1 cellular context compared by ENCODE assay signal in the genomic region with DNA sequence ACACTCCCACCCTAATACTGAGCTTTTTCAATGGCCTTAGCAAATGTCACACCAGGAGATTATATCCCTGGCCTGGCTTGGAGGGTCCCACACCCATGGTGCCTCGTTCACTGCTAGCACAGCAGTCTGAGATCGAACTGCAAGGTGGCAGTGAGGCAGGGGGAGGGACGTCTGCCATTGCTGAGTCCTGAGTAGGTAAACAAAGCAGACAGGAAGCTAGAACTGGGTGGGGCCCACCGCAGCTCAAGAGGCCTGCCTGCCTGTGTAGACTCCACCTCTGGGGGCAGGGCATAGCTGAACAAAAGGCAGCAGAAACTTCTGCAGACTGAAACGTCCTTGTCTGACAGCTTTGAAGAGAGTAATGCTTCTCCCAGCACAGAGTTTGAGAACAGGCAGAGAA.
TF ChIP-seq lines count a peak whose summit lies in the region.

No MANE protein-coding gene starts in this region.

TF ChIP-seq in HepG2, 621 proteins besides CTCF, POLR2A, EP300 and RAD21 (continued from another document):
- TF ChIP-seq, protein P1, sequence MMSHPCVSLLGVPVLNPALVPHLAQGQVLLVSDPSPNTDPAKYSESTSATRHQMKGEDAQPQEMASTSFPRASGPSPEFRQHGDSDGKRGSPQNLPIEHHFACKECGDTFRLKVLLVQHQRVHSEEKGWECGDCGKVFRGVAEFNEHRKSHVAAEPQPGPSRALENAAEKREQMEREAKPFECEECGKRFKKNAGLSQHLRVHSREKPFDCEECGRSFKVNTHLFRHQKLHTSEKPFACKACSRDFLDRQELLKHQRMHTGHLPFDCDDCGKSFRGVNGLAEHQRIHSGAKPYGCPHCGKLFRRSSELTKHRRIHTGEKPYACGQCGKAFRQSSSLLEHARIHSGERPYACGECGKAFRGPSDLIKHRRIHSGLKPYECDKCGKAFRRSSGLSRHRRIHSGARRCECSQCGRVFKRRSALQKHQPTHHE (CRISPR knock-in tag; IDR thresholded peaks at IDR 0.05; ENCODE audit: borderline replicate concordance): no peak
- no peak for TF ChIP-seq NFE2 (CRISPR knock-in tag; IDR thresholded peaks at IDR 0.05)
- no peak for TF ChIP-seq IRX3 (CRISPR knock-in tag; IDR thresholded peaks at IDR 0.05; ENCODE audit: borderline replicate concordance, low read depth)
- TF ChIP-seq, protein P2, sequence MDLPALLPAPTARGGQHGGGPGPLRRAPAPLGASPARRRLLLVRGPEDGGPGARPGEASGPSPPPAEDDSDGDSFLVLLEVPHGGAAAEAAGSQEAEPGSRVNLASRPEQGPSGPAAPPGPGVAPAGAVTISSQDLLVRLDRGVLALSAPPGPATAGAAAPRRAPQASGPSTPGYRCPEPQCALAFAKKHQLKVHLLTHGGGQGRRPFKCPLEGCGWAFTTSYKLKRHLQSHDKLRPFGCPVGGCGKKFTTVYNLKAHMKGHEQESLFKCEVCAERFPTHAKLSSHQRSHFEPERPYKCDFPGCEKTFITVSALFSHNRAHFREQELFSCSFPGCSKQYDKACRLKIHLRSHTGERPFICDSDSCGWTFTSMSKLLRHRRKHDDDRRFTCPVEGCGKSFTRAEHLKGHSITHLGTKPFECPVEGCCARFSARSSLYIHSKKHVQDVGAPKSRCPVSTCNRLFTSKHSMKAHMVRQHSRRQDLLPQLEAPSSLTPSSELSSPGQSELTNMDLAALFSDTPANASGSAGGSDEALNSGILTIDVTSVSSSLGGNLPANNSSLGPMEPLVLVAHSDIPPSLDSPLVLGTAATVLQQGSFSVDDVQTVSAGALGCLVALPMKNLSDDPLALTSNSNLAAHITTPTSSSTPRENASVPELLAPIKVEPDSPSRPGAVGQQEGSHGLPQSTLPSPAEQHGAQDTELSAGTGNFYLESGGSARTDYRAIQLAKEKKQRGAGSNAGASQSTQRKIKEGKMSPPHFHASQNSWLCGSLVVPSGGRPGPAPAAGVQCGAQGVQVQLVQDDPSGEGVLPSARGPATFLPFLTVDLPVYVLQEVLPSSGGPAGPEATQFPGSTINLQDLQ (CRISPR knock-in tag; IDR thresholded peaks at IDR 0.05): no peak
- TF ChIP-seq, protein P3, sequence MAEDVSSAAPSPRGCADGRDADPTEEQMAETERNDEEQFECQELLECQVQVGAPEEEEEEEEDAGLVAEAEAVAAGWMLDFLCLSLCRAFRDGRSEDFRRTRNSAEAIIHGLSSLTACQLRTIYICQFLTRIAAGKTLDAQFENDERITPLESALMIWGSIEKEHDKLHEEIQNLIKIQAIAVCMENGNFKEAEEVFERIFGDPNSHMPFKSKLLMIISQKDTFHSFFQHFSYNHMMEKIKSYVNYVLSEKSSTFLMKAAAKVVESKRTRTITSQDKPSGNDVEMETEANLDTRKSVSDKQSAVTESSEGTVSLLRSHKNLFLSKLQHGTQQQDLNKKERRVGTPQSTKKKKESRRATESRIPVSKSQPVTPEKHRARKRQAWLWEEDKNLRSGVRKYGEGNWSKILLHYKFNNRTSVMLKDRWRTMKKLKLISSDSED (CRISPR knock-in tag; IDR thresholded peaks at IDR 0.05): no peak
- TF ChIP-seq KDM1A (CRISPR knock-in tag; IDR thresholded peaks at IDR 0.05): no peak
- TF ChIP-seq, protein P4, sequence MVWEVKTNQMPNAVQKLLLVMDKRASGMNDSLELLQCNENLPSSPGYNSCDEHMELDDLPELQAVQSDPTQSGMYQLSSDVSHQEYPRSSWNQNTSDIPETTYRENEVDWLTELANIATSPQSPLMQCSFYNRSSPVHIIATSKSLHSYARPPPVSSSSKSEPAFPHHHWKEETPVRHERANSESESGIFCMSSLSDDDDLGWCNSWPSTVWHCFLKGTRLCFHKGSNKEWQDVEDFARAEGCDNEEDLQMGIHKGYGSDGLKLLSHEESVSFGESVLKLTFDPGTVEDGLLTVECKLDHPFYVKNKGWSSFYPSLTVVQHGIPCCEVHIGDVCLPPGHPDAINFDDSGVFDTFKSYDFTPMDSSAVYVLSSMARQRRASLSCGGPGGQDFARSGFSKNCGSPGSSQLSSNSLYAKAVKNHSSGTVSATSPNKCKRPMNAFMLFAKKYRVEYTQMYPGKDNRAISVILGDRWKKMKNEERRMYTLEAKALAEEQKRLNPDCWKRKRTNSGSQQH (CRISPR knock-in tag; IDR thresholded peaks at IDR 0.05; ENCODE audit: low read depth): no peak
- no peak for TF ChIP-seq CC2D1A (CRISPR knock-in tag; IDR thresholded peaks at IDR 0.05)
- TF ChIP-seq GABPB1 (CRISPR knock-in tag; IDR thresholded peaks at IDR 0.05): peak; percentile 40; the same call in 1 of the 2 replicates
- TF ChIP-seq ZNF674 (CRISPR knock-in tag; IDR thresholded peaks at IDR 0.05; ENCODE audit: low read depth): no peak
- TF ChIP-seq, protein P5, sequence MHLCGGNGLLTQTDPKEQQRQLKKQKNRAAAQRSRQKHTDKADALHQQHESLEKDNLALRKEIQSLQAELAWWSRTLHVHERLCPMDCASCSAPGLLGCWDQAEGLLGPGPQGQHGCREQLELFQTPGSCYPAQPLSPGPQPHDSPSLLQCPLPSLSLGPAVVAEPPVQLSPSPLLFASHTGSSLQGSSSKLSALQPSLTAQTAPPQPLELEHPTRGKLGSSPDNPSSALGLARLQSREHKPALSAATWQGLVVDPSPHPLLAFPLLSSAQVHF (CRISPR knock-in tag; IDR thresholded peaks at IDR 0.05): no peak
- TF ChIP-seq CBFB (CRISPR knock-in tag; IDR thresholded peaks at IDR 0.05): no peak
- TF ChIP-seq ZNF780A (CRISPR knock-in tag; IDR thresholded peaks at IDR 0.05): no peak
- no peak for TF ChIP-seq EED (CRISPR knock-in tag; IDR thresholded peaks at IDR 0.05)
- TF ChIP-seq, protein P6, sequence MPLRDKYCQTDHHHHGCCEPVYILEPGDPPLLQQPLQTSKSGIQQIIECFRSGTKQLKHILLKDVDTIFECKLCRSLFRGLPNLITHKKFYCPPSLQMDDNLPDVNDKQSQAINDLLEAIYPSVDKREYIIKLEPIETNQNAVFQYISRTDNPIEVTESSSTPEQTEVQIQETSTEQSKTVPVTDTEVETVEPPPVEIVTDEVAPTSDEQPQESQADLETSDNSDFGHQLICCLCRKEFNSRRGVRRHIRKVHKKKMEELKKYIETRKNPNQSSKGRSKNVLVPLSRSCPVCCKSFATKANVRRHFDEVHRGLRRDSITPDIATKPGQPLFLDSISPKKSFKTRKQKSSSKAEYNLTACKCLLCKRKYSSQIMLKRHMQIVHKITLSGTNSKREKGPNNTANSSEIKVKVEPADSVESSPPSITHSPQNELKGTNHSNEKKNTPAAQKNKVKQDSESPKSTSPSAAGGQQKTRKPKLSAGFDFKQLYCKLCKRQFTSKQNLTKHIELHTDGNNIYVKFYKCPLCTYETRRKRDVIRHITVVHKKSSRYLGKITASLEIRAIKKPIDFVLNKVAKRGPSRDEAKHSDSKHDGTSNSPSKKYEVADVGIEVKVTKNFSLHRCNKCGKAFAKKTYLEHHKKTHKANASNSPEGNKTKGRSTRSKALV (CRISPR knock-in tag; IDR thresholded peaks at IDR 0.05): no peak
- TF ChIP-seq, protein P7, sequence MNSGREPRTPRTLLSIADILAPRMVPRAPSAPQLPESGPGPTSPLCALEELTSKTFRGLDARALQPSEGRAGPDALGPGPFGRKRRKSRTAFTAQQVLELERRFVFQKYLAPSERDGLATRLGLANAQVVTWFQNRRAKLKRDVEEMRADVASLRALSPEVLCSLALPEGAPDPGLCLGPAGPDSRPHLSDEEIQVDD (CRISPR knock-in tag; IDR thresholded peaks at IDR 0.05; ENCODE audit: borderline replicate concordance): no peak
- TF ChIP-seq TEAD3 (CRISPR knock-in tag; optimal IDR thresholded peaks at IDR 0.05; ENCODE audit: borderline replicate concordance): peak; percentile 15
- no peak for TF ChIP-seq ZFAT (CRISPR knock-in tag; conservative IDR thresholded peaks at IDR 0.05)
- no peak for TF ChIP-seq AHR (CRISPR knock-in tag; IDR thresholded peaks at IDR 0.05)
- TF ChIP-seq ZNF652 (CRISPR knock-in tag; IDR thresholded peaks at IDR 0.05; ENCODE audit: borderline replicate concordance, low read depth): no peak
